9 cellular contexts compared by ENCODE assay signal in the genomic region with DNA sequence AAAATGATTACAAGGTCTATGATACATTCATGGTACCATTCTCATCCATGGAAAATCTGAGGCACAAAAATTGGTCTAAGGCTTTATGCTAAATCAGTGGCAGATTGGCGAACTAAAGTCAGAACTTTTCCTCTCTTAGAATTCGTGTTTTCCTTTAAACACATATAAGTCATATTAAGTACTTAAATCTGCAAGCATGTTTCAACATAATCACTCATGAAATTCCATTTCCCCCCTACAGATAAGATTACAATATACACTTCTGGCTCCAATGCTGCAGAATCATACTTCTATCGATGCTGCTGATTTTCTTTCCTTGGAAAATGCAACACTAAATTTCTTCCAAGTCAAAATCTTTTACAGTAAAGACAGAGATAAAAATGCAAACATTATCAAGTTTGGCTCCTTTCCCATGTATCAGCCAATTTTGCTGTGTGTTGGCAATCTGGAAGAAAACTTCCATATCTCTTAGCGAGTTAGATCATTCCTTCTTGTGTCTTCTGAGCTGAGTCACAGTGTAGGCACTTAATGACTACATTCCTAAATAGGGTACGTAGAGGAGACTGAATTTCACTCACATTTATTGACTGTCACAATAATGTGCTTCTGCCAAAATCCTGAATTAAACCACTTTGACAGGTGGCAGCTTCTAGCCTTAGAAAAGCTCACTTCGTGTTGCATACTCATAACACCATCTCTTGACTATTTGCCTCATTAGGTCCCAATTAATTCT.
DNase-seq lines count a peak whose midpoint lies in the region; ATAC-seq and TF ChIP-seq lines count a peak whose summit lies in the region.
"Had no signal": no experiment of that assay in that cellular context is flagged by ENCODE, and none has a peak within 500 bp of the region (broad histone marks: within the 10 kb centered on the region; RNA-seq: fewer than 3 reads in every experiment).

No MANE protein-coding gene starts in this region.

- no peaks in the 10 kb centered on the region for H3K9me2 ChIP-seq in HCT116 (ENCODE audit: insufficient read depth)

- H3K27ac ChIP-seq in HCT116 (ENCODE audit: low read depth, low read length): no peak overlapping the region
- peak overlapping the region; percentile 4 for H3K27ac ChIP-seq in skeletal muscle tissue (ENCODE audit: low read depth, low read length)

- H3K27me3 ChIP-seq in HCT116 (ENCODE audit: insufficient read depth, low read length): no peaks in the 10 kb centered on the region
- no peaks in the 10 kb centered on the region for H3K27me3 ChIP-seq in skeletal muscle tissue (ENCODE audit: control insufficient read depth in 3 of 3, insufficient read depth in 3 of 3, low read length in 3 of 3)

- ATAC-seq in HCT116 (peak; percentile 76), SK-N-SH treated with all-trans-retinoic acid at 6 μM for 48 hours (peak; percentile 84), HG03469 (IDR thresholded peaks at IDR 0.05; ENCODE audit: unreplicated experiment) (no peak)
- ATAC-seq: activated naive CD4-positive, alpha-beta T cell treated with anti-CD3 and anti-CD28 coated beads, Interleukin-2, amount 50 U/mL, for 72 hours had no signal

- CTCF ChIA-PET in HCT116 (lab: Charles Lee): no interaction called here

- no TSS peak for BruUV-seq in HCT116 (replicated peaks; lab: Mats Ljungman, UMichigan)

- H3K4me3 ChIP-seq in HCT116 (replicated peaks in 1 of 2; ENCODE audit: low read depth in 1 of 2, low read length in 2 of 2) (no peak overlapping the region), skeletal muscle tissue (ENCODE audit: low read length in 3 of 3) (no peak overlapping the region)

- H3K4me1 ChIP-seq in HCT116 (ENCODE audit: control insufficient read depth in 1 of 2, insufficient read depth in 2 of 2, low read length in 2 of 2): peaks cover 9 to 28% of the 10 kb centered on the region in 2 experiments
- peaks cover 5 to 17% (median 8%) of the 10 kb centered on the region in 3 donors for H3K4me1 ChIP-seq in skeletal muscle tissue (ENCODE audit: control insufficient read depth in 3 of 3, insufficient read depth in 3 of 3, low read length in 3 of 3)

- H3K9ac ChIP-seq in HCT116 (ENCODE audit: low read length): no peak overlapping the region
- no peak overlapping the region for H3K9ac ChIP-seq in skeletal muscle tissue (ENCODE audit: low read depth in 1 of 3, low read length in 3 of 3)

- TF ChIP-seq POLR2A in HCT116 (IDR thresholded peaks at IDR 0.05; ENCODE audit: borderline replicate concordance, extremely low read depth, insufficient read depth, insufficient read length): no peak

- no peak for TF ChIP-seq RAD21 in HCT116 (IDR thresholded peaks at IDR 0.05; ENCODE audit: low read depth)

- DNase-seq in HCT116 (ENCODE audit: low read depth, low spot score): peak; percentile 24
- peak; percentile 64 for DNase-seq in glomerular endothelial cell (ENCODE audit: extremely low read depth, low read depth, low spot score)
- no peak for DNase-seq in NCI-H510A treated with DMSO at 0.1 percent for 48 hours (lab: John Stamatoyannopoulos, UW)
- no peak for DNase-seq in NCI-H2107 treated with DMSO at 0.1 percent for 48 hours (lab: John Stamatoyannopoulos, UW; ENCODE audit: unreplicated experiment)
- DNase-seq in HT-29 (ENCODE audit: low spot score): no peak

- H2AFZ ChIP-seq in HCT116 (ENCODE audit: low read depth, low read length, poor library complexity, severe bottlenecking): no peak overlapping the region

- no peaks in the 10 kb centered on the region for H3K9me3 ChIP-seq in HCT116 (ENCODE audit: control insufficient read depth in 1 of 2, insufficient read depth in 1 of 2, low read depth in 1 of 2, low read length in 2 of 2)
- H3K9me3 ChIP-seq in skeletal muscle tissue (ENCODE audit: control insufficient read depth in 3 of 3, low read length in 3 of 3): no peaks in the 10 kb centered on the region

- intact Hi-C loops in HCT116 (cut with micrococcal nuclease): no loop called here

- RAD21 ChIA-PET in HCT116 (lab: Charles Lee; ENCODE audit: low non-redundant PET in 1 of 2, low total read pairs in 2 of 2, uncharacterized antibody in 2 of 2, unreplicated experiment in 2 of 2): no interaction called here

- H4K20me1 ChIP-seq in HCT116 (ENCODE audit: insufficient read depth): no peaks in the 10 kb centered on the region

- no peaks in the 10 kb centered on the region for H3K36me3 ChIP-seq in HCT116 (ENCODE audit: control insufficient read depth in 1 of 2, insufficient read depth in 2 of 2, low read length in 2 of 2)
- H3K36me3 ChIP-seq in skeletal muscle tissue (ENCODE audit: control insufficient read depth in 3 of 3, insufficient read depth in 3 of 3, low read length in 3 of 3): no peaks in the 10 kb centered on the region

- H3K79me2 ChIP-seq in HCT116 (ENCODE audit: insufficient read depth, low read length): no peaks in the 10 kb centered on the region

- H3K4me2 ChIP-seq in HCT116 (ENCODE audit: low read length): peak overlapping the region; percentile 60

- POLR2A ChIA-PET in HCT116 (lab: Charles Lee): no interaction called here

- TF ChIP-seq CTCF in HCT116 (IDR thresholded peaks at IDR 0.05 in 2 of 3, conservative IDR thresholded peaks at IDR 0.05 in 1 of 3; ENCODE audit: borderline replicate concordance in 1 of 3, insufficient read depth in 1 of 3, low read depth in 2 of 3, low read length in 2 of 3): no peak

TF ChIP-seq in HCT116, 20 proteins besides CTCF, POLR2A, EP300 and RAD21:
- peak; percentile 69 for TF ChIP-seq JUND (IDR thresholded peaks at IDR 0.05)
- no peak for TF ChIP-seq EZH2phosphoT487 (IDR thresholded peaks at IDR 0.05; ENCODE audit: borderline replicate concordance)
- no peak for TF ChIP-seq EZH2 (IDR thresholded peaks at IDR 0.05)
- TF ChIP-seq FOSL1 (IDR thresholded peaks at IDR 0.05; ENCODE audit: low read depth): peak; percentile 54
- TF ChIP-seq, protein P1, sequence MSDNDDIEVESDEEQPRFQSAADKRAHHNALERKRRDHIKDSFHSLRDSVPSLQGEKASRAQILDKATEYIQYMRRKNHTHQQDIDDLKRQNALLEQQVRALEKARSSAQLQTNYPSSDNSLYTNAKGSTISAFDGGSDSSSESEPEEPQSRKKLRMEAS (IDR thresholded peaks at IDR 0.05): peak; percentile 37; the same call in 1 of the 2 replicates
- 0 out of 2 replicates have a peak, but pooled peaks have one; percentile 14 for TF ChIP-seq CBX3 (IDR thresholded peaks at IDR 0.05; ENCODE audit: low read depth)
- TF ChIP-seq SP1 (IDR thresholded peaks at IDR 0.05; ENCODE audit: low read depth): peak; percentile 45

TF ChIP-seq in SK-N-SH treated with all-trans-retinoic acid at 6 μM for 48 hours, 23 proteins besides CTCF, POLR2A, EP300 and RAD21 (continues in another document):
- TF ChIP-seq TOX (CRISPR knock-in tag; IDR thresholded peaks at IDR 0.05; ENCODE audit: borderline replicate concordance) (no peak), ZNF565 (CRISPR knock-in tag; conservative IDR thresholded peaks at IDR 0.05; ENCODE audit: low read depth) (no peak), BACH2 (CRISPR knock-in tag; IDR thresholded peaks at IDR 0.05; ENCODE audit: borderline replicate concordance) (no peak), ZNF70 (CRISPR knock-in tag; IDR thresholded peaks at IDR 0.05) (no peak), ESRRG (CRISPR knock-in tag; IDR thresholded peaks at IDR 0.05) (no peak)
- TF ChIP-seq, protein P2, sequence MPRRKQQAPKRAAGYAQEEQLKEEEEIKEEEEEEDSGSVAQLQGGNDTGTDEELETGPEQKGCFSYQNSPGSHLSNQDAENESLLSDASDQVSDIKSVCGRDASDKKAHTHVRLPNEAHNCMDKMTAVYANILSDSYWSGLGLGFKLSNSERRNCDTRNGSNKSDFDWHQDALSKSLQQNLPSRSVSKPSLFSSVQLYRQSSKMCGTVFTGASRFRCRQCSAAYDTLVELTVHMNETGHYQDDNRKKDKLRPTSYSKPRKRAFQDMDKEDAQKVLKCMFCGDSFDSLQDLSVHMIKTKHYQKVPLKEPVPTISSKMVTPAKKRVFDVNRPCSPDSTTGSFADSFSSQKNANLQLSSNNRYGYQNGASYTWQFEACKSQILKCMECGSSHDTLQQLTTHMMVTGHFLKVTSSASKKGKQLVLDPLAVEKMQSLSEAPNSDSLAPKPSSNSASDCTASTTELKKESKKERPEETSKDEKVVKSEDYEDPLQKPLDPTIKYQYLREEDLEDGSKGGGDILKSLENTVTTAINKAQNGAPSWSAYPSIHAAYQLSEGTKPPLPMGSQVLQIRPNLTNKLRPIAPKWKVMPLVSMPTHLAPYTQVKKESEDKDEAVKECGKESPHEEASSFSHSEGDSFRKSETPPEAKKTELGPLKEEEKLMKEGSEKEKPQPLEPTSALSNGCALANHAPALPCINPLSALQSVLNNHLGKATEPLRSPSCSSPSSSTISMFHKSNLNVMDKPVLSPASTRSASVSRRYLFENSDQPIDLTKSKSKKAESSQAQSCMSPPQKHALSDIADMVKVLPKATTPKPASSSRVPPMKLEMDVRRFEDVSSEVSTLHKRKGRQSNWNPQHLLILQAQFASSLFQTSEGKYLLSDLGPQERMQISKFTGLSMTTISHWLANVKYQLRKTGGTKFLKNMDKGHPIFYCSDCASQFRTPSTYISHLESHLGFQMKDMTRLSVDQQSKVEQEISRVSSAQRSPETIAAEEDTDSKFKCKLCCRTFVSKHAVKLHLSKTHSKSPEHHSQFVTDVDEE (CRISPR knock-in tag; IDR thresholded peaks at IDR 0.05): no peak; the same call in 1 of the 2 replicates
- TF ChIP-seq, protein P3, sequence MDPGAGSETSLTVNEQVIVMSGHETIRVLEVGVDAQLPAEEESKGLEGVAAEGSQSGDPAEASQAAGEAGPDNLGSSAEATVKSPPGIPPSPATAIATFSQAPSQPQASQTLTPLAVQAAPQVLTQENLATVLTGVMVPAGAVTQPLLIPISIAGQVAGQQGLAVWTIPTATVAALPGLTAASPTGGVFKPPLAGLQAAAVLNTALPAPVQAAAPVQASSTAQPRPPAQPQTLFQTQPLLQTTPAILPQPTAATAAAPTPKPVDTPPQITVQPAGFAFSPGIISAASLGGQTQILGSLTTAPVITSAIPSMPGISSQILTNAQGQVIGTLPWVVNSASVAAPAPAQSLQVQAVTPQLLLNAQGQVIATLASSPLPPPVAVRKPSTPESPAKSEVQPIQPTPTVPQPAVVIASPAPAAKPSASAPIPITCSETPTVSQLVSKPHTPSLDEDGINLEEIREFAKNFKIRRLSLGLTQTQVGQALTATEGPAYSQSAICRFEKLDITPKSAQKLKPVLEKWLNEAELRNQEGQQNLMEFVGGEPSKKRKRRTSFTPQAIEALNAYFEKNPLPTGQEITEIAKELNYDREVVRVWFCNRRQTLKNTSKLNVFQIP (CRISPR knock-in tag; IDR thresholded peaks at IDR 0.05; ENCODE audit: borderline replicate concordance, low read depth): 0 out of 2 replicates have a peak, but pooled peaks have one; percentile 9

Comparison
In these comparisons a context has a peak if more than half of its experiments do, and no peak if none do; other contexts are left out.
1. DNase-seq: peak in HCT116 (single experiment) and glomerular endothelial cell (single experiment); none in NCI-H510A treated with DMSO at 0.1 percent for 48 hours (single experiment), NCI-H2107 treated with DMSO at 0.1 percent for 48 hours (single experiment) and HT-29 (single experiment).